8 cellular contexts compared by ENCODE assay signal in the genomic region with DNA sequence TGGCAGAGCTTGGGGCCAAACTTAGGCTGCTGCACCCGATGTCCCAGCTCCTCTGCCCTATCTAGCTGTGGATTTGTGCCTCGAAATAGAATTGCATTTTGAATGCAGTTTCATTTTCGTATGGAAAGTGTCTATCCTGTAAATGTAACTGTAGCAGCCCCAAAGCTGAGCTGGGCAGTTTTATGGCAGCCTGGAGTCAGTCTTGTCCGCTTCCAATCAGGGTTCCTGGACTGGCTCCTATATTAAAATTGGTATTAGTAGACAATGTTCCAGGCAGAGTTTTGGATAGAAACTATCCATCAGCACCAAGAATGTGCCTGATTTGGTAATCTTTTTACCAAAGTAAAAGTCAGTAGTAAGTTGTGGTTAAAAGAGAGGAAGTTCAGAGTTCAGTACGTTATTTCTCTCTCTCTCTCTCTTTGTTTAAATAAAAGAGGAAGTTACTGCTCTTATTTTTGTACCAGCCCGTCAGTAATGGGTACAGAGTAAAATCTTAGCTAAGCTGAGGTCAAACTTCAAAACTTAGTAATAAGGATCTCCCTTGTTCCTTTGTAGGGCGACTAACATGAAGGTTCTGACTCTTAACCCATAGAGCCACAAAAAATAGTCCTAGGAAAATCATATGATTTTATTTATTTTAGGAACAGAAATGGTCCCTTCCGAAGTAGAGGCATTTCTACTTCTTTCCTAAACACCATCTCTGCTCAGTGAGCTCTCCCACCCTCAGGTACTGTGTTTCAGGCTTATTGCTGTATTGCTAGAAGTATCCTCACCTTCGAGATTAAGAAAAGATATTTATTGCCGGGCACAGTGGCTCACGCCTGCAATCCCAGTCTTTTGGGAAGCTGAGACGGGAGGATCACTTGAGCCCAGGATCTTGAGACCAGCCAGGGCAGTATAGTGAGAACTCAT. TPM values are rescaled to one million over a fixed set of nuclear protein-coding genes. Genes with fewer than 3 reads are reported as not detected.
A peak's percentile ranks its signal among the peaks of the same experiment; 100 is the strongest.
DNase-seq lines count a peak whose midpoint lies in the region; ATAC-seq and TF ChIP-seq lines count a peak whose summit lies in the region.

No MANE protein-coding gene starts in this region.

- DNase-seq in activated CD4-positive, CD25-positive, alpha-beta regulatory T cell (lab: John Stamatoyannopoulos, UW): no peak
- DNase-seq in Peyer's patch (peak in 2 of 3 donors; percentile 46 to 58), medulla oblongata (ENCODE audit: extremely low spot score) (peak; percentile 58), DMS 273 treated with DMSO at 0.1 percent for 48 hours (lab: John Stamatoyannopoulos, UW) (no peak), HFFc6 (no peak), GM19240 (ENCODE audit: insufficient read length, low spot score) (no peak)

- TF ChIP-seq CTCF in Peyer's patch (IDR thresholded peaks at IDR 0.05) (no peak), HFFc6 (IDR thresholded peaks at IDR 0.05) (no peak)

- H3K4me3 Mint-ChIP-seq in HFFc6: no peak overlapping the region

- peaks cover 0 to 45% (median 12%) of the 10 kb centered on the region in 4 donors for H3K4me1 ChIP-seq in Peyer's patch

- TF ChIP-seq POLR2A in Peyer's patch (IDR thresholded peaks at IDR 0.05): no peak

- no peaks in the 10 kb centered on the region for H3K36me3 ChIP-seq in Peyer's patch

- H3K36me3 Mint-ChIP-seq in HFFc6 (ENCODE audit: low read depth): no peaks in the 10 kb centered on the region

- no peaks in the 10 kb centered on the region for H3K4me1 Mint-ChIP-seq in HFFc6 (ENCODE audit: low read depth)

- H3K27me3 ChIP-seq in Peyer's patch: no peaks in the 10 kb centered on the region

- peak overlapping the region; percentile 0 to 39 (median 38) for H3K4me3 ChIP-seq in Peyer's patch

- ATAC-seq in activated CD4-positive, CD25-positive, alpha-beta regulatory T cell treated with anti-CD3 and anti-CD28 coated beads, Interleukin-2, amount 50 U/mL, for 24 hours: peak; percentile 67 to 77
- ATAC-seq in HG02885 (IDR thresholded peaks at IDR 0.05; ENCODE audit: poor library complexity, unreplicated experiment): peak; percentile 69

- H3K27ac Mint-ChIP-seq in HFFc6: no peak overlapping the region

- H3K9me3 Mint-ChIP-seq in HFFc6: peaks cover 4% of the 10 kb centered on the region; the same call in 1 of the 2 replicates

- no peaks in the 10 kb centered on the region for H3K9me3 ChIP-seq in Peyer's patch

- H3K27me3 Mint-ChIP-seq in HFFc6 (ENCODE audit: insufficient read depth): peaks cover 2% of the 10 kb centered on the region; the same call in 1 of the 2 replicates

- H3K27ac ChIP-seq in Peyer's patch: peak overlapping the region; percentile 23 to 76 (median 40)

RNA-seq across cellular contexts. Expression of gene PRKCB, which starts 28.0 kb away (rescaled TPM):
- total RNA-seq in Peyer's patch: 10 to 100 TPM in 3 of 4 donors, 1 to 10 TPM in 1; 7.0 to 88.3 (median 15.9) TPM
- not detected for total RNA-seq in HFFc6 (2021; fragmentation: NEBNext Ultra II Directional; extraction: Animal tissue kit (Norgen Biotek cat#: 25700))

Comparison
In these comparisons a context has a peak if more than half of its experiments do, and no peak if none do; other contexts are left out.
1. DNase-seq: peak in Peyer's patch (2 of 3) and medulla oblongata (single experiment); none in activated CD4-positive, CD25-positive, alpha-beta regulatory T cell (0 of 4), DMS 273 treated with DMSO at 0.1 percent for 48 hours (single experiment), HFFc6 (single experiment) and GM19240 (single experiment).
2. RNA of gene PRKCB, which starts 28.0 kb away (total RNA-seq): 7.0 to 88.3 TPM in Peyer's patch; not detected in HFFc6; every median in the first group is over 4 times any median in the second.